Comparison of ENCODE assay signal across 2 cellular contexts in the genomic region with DNA sequence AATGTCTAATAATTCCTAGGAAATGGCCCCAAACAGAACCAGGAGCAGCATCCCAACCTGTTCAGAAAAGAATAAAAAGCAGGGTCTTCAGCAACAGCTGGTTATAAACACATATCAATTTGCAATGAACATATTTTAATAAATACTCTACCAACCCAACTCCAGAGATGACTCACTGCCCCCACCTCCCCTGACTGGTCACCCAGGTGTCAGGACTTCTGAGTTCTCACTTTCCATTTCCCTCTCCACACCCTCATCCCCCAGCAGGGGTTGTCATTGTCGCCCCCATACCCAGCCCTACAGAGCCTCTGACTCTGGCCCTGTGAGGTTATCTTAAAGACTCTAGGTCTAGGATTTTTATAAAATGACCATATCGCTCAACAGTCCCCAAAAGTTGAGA.
TF ChIP-seq lines count a peak whose summit lies in the region.

No MANE protein-coding gene starts in this region.

TF ChIP-seq in GM12878, 131 proteins besides CTCF, POLR2A, EP300 and RAD21:
- TF ChIP-seq TCF12 (IDR thresholded peaks at IDR 0.05; ENCODE audit: low read depth, low read length) (0 out of 2 replicates have a peak, but pooled peaks have one; percentile 44), JUNB (IDR thresholded peaks at IDR 0.05) (0 out of 2 replicates have a peak, but pooled peaks have one; percentile 30), TCF3 (IDR thresholded peaks at IDR 0.05; ENCODE audit: borderline replicate concordance, insufficient read depth, low read depth, low read length) (0 out of 2 replicates have a peak, but pooled peaks have one; percentile 22), IRF4 (IDR thresholded peaks at IDR 0.05; ENCODE audit: low read depth, low read length) (peak; percentile 54; the same call in 1 of the 2 replicates)
- TF ChIP-seq, protein P1, sequence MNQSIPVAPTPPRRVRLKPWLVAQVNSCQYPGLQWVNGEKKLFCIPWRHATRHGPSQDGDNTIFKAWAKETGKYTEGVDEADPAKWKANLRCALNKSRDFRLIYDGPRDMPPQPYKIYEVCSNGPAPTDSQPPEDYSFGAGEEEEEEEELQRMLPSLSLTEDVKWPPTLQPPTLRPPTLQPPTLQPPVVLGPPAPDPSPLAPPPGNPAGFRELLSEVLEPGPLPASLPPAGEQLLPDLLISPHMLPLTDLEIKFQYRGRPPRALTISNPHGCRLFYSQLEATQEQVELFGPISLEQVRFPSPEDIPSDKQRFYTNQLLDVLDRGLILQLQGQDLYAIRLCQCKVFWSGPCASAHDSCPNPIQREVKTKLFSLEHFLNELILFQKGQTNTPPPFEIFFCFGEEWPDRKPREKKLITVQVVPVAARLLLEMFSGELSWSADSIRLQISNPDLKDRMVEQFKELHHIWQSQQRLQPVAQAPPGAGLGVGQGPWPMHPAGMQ (IDR thresholded peaks at IDR 0.05; ENCODE audit: borderline replicate concordance): no peak
TF ChIP-seq in GM12878: peak in this region for 4.

TF ChIP-seq in HepG2, 621 proteins besides CTCF, POLR2A, EP300 and RAD21:
- no peak for TF ChIP-seq PAWR (CRISPR knock-in tag; IDR thresholded peaks at IDR 0.05; ENCODE audit: borderline replicate concordance)
- TF ChIP-seq SIN3A (IDR thresholded peaks at IDR 0.05; ENCODE audit: borderline replicate concordance, low read depth, low read length): no peak
- TF ChIP-seq, protein P2, sequence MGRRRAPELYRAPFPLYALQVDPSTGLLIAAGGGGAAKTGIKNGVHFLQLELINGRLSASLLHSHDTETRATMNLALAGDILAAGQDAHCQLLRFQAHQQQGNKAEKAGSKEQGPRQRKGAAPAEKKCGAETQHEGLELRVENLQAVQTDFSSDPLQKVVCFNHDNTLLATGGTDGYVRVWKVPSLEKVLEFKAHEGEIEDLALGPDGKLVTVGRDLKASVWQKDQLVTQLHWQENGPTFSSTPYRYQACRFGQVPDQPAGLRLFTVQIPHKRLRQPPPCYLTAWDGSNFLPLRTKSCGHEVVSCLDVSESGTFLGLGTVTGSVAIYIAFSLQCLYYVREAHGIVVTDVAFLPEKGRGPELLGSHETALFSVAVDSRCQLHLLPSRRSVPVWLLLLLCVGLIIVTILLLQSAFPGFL (CRISPR knock-in tag; IDR thresholded peaks at IDR 0.05): no peak
- TF ChIP-seq KLF12 (CRISPR knock-in tag; IDR thresholded peaks at IDR 0.05; ENCODE audit: borderline replicate concordance): no peak
- TF ChIP-seq ZNF335 (CRISPR knock-in tag; IDR thresholded peaks at IDR 0.05): no peak
- TF ChIP-seq, protein P3, sequence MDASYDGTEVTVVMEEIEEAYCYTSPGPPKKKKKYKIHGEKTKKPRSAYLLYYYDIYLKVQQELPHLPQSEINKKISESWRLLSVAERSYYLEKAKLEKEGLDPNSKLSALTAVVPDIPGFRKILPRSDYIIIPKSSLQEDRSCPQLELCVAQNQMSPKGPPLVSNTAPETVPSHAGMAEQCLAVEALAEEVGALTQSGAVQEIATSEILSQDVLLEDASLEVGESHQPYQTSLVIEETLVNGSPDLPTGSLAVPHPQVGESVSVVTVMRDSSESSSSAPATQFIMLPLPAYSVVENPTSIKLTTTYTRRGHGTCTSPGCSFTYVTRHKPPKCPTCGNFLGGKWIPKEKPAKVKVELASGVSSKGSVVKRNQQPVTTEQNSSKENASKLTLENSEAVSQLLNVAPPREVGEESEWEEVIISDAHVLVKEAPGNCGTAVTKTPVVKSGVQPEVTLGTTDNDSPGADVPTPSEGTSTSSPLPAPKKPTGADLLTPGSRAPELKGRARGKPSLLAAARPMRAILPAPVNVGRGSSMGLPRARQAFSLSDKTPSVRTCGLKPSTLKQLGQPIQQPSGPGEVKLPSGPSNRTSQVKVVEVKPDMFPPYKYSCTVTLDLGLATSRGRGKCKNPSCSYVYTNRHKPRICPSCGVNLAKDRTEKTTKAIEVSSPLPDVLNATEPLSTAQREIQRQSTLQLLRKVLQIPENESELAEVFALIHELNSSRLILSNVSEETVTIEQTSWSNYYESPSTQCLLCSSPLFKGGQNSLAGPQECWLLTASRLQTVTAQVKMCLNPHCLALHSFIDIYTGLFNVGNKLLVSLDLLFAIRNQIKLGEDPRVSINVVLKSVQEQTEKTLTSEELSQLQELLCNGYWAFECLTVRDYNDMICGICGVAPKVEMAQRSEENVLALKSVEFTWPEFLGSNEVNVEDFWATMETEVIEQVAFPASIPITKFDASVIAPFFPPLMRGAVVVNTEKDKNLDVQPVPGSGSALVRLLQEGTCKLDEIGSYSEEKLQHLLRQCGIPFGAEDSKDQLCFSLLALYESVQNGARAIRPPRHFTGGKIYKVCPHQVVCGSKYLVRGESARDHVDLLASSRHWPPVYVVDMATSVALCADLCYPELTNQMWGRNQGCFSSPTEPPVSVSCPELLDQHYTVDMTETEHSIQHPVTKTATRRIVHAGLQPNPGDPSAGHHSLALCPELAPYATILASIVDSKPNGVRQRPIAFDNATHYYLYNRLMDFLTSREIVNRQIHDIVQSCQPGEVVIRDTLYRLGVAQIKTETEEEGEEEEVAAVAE (CRISPR knock-in tag; IDR thresholded peaks at IDR 0.05; ENCODE audit: borderline replicate concordance): no peak
- no peak for TF ChIP-seq TOE1 (CRISPR knock-in tag; IDR thresholded peaks at IDR 0.05)
- TF ChIP-seq, protein P4, sequence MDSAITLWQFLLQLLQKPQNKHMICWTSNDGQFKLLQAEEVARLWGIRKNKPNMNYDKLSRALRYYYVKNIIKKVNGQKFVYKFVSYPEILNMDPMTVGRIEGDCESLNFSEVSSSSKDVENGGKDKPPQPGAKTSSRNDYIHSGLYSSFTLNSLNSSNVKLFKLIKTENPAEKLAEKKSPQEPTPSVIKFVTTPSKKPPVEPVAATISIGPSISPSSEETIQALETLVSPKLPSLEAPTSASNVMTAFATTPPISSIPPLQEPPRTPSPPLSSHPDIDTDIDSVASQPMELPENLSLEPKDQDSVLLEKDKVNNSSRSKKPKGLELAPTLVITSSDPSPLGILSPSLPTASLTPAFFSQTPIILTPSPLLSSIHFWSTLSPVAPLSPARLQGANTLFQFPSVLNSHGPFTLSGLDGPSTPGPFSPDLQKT (CRISPR knock-in tag; IDR thresholded peaks at IDR 0.05; ENCODE audit: borderline replicate concordance): no peak
- no peak for TF ChIP-seq DNMT3B (CRISPR knock-in tag; conservative IDR thresholded peaks at IDR 0.05)
- TF ChIP-seq NR2F1 (CRISPR knock-in tag; IDR thresholded peaks at IDR 0.05): no peak
- TF ChIP-seq ZNF775 (CRISPR knock-in tag; IDR thresholded peaks at IDR 0.05; ENCODE audit: borderline replicate concordance): no peak
- no peak for TF ChIP-seq ERF (CRISPR knock-in tag; IDR thresholded peaks at IDR 0.05)
- TF ChIP-seq FOXP1 (IDR thresholded peaks at IDR 0.05): no peak
- no peak for TF ChIP-seq FOXP1 (CRISPR knock-in tag; IDR thresholded peaks at IDR 0.05)
- TF ChIP-seq ZNF672 (CRISPR knock-in tag; IDR thresholded peaks at IDR 0.05): no peak
